Comparison of ENCODE assay signal across 1 cellular context in genomic region chr16:4475880-4476790, GRCh38.
TF ChIP-seq lines count a peak whose summit lies in the region.

A gene with protein sequence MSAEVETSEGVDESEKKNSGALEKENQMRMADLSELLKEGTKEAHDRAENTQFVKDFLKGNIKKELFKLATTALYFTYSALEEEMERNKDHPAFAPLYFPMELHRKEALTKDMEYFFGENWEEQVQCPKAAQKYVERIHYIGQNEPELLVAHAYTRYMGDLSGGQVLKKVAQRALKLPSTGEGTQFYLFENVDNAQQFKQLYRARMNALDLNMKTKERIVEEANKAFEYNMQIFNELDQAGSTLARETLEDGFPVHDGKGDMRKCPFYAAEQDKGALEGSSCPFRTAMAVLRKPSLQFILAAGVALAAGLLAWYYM (plus strand): TSS chr16:4476398. CDS start chr16:4505525, 29,127 bp downstream.

TF ChIP-seq in HepG2, 621 proteins besides CTCF, POLR2A, EP300 and RAD21 (continued from another document and continues in another):
- TF ChIP-seq ZHX2 (IDR thresholded peaks at IDR 0.05; ENCODE audit: low read depth) = no peak
- TF ChIP-seq ZHX2 (CRISPR knock-in tag; IDR thresholded peaks at IDR 0.05; ENCODE audit: borderline replicate concordance) = peak; percentile 52; the same call in 1 of the 2 replicates
- TF ChIP-seq SAP130 (CRISPR knock-in tag; IDR thresholded peaks at IDR 0.05; ENCODE audit: low read depth) = peak; percentile 98
- no peak for TF ChIP-seq ZNF407 (CRISPR knock-in tag; IDR thresholded peaks at IDR 0.05; ENCODE audit: not compliant biosample characterization)
- TF ChIP-seq TCF7 (IDR thresholded peaks at IDR 0.05; ENCODE audit: low read depth) = no peak
- TF ChIP-seq SP4 (CRISPR knock-in tag; IDR thresholded peaks at IDR 0.05) = peak; percentile 99
- TF ChIP-seq GATAD1 (CRISPR knock-in tag; IDR thresholded peaks at IDR 0.05) = peak; percentile 77
- TF ChIP-seq ZFYVE20 (CRISPR knock-in tag; IDR thresholded peaks at IDR 0.05; ENCODE audit: borderline replicate concordance, low read depth) = no peak
- TF ChIP-seq CCDC6 (CRISPR knock-in tag; IDR thresholded peaks at IDR 0.05) = peak; percentile 98
- TF ChIP-seq, protein P1, sequence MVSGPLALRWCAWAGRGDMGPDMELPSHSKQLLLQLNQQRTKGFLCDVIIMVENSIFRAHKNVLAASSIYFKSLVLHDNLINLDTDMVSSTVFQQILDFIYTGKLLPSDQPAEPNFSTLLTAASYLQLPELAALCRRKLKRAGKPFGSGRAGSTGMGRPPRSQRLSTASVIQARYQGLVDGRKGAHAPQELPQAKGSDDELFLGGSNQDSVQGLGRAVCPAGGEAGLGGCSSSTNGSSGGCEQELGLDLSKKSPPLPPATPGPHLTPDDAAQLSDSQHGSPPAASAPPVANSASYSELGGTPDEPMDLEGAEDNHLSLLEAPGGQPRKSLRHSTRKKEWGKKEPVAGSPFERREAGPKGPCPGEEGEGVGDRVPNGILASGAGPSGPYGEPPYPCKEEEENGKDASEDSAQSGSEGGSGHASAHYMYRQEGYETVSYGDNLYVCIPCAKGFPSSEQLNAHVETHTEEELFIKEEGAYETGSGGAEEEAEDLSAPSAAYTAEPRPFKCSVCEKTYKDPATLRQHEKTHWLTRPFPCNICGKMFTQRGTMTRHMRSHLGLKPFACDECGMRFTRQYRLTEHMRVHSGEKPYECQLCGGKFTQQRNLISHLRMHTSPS (CRISPR knock-in tag; IDR thresholded peaks at IDR 0.05; ENCODE audit: low read depth) = no peak; the same call in 1 of the 2 replicates
- TF ChIP-seq RARA (CRISPR knock-in tag; IDR thresholded peaks at IDR 0.05) = peak; percentile 60; the same call in 1 of the 2 replicates
- TF ChIP-seq, protein P2, sequence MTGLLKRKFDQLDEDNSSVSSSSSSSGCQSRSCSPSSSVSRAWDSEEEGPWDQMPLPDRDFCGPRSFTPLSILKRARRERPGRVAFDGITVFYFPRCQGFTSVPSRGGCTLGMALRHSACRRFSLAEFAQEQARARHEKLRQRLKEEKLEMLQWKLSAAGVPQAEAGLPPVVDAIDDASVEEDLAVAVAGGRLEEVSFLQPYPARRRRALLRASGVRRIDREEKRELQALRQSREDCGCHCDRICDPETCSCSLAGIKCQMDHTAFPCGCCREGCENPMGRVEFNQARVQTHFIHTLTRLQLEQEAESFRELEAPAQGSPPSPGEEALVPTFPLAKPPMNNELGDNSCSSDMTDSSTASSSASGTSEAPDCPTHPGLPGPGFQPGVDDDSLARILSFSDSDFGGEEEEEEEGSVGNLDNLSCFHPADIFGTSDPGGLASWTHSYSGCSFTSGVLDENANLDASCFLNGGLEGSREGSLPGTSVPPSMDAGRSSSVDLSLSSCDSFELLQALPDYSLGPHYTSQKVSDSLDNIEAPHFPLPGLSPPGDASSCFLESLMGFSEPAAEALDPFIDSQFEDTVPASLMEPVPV (CRISPR knock-in tag; IDR thresholded peaks at IDR 0.05) = peak; percentile 93
- no peak for TF ChIP-seq KDM4B (CRISPR knock-in tag; IDR thresholded peaks at IDR 0.05)
- no peak for TF ChIP-seq TP53 (CRISPR knock-in tag; conservative IDR thresholded peaks at IDR 0.05)
- TF ChIP-seq ZNF280B (CRISPR knock-in tag; IDR thresholded peaks at IDR 0.05; ENCODE audit: borderline replicate concordance) = peak; percentile 96
- no peak for TF ChIP-seq ZC3H4 (CRISPR knock-in tag; IDR thresholded peaks at IDR 0.05; ENCODE audit: borderline replicate concordance)
- TF ChIP-seq E2F5 (CRISPR knock-in tag; conservative IDR thresholded peaks at IDR 0.05) = peak; percentile 22; the same call in 1 of the 2 replicates
- TF ChIP-seq THYN1 (CRISPR knock-in tag; IDR thresholded peaks at IDR 0.05; ENCODE audit: borderline replicate concordance, low read depth) = no peak; the same call in 1 of the 2 replicates
- no peak for TF ChIP-seq ZUFSP (CRISPR knock-in tag; IDR thresholded peaks at IDR 0.05; ENCODE audit: borderline replicate concordance)
- 0 out of 2 replicates have a peak, but pooled peaks have one; percentile 70 for TF ChIP-seq ZNF761 (CRISPR knock-in tag; conservative IDR thresholded peaks at IDR 0.05)
- no peak for TF ChIP-seq NCOA5 (CRISPR knock-in tag; IDR thresholded peaks at IDR 0.05)
- no peak for TF ChIP-seq ZNF510 (CRISPR knock-in tag; IDR thresholded peaks at IDR 0.05; ENCODE audit: low read depth)
- TF ChIP-seq GATA4 (IDR thresholded peaks at IDR 0.05; ENCODE audit: borderline replicate concordance, low read depth) = 0 out of 2 replicates have a peak, but pooled peaks have one; percentile 48
- TF ChIP-seq, protein P3, sequence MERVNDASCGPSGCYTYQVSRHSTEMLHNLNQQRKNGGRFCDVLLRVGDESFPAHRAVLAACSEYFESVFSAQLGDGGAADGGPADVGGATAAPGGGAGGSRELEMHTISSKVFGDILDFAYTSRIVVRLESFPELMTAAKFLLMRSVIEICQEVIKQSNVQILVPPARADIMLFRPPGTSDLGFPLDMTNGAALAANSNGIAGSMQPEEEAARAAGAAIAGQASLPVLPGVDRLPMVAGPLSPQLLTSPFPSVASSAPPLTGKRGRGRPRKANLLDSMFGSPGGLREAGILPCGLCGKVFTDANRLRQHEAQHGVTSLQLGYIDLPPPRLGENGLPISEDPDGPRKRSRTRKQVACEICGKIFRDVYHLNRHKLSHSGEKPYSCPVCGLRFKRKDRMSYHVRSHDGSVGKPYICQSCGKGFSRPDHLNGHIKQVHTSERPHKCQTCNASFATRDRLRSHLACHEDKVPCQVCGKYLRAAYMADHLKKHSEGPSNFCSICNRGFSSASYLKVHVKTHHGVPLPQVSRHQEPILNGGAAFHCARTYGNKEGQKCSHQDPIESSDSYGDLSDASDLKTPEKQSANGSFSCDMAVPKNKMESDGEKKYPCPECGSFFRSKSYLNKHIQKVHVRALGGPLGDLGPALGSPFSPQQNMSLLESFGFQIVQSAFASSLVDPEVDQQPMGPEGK (CRISPR knock-in tag; IDR thresholded peaks at IDR 0.05) = peak; percentile 47
- TF ChIP-seq TBL1XR1 (IDR thresholded peaks at IDR 0.05; ENCODE audit: borderline replicate concordance, low read length, partially characterized antibody) = no peak
